19 cellular contexts compared by ENCODE assay signal in genomic region chr7:77826300-77826699, GRCh38. TPM values are rescaled to one million over a fixed set of nuclear protein-coding genes. Genes with fewer than 3 reads are reported as not detected.
DNase-seq lines count a peak whose midpoint lies in the region; ATAC-seq, FAIRE-seq and TF ChIP-seq lines count a peak whose summit lies in the region.
"Had no signal": no experiment of that assay in that cellular context is flagged by ENCODE, and none has a peak within 500 bp of the region (broad histone marks: within the 10 kb centered on the region; RNA-seq: fewer than 3 reads in every experiment).

No MANE protein-coding gene starts in this region.

- H3K9me1 ChIP-seq in K562 (ENCODE audit: control insufficient read depth, insufficient read depth, low read length) = no peaks in the 10 kb centered on the region

- H3K4me2 ChIP-seq in HepG2 (ENCODE audit: low read depth, low read length) (no peak overlapping the region), Karpas-422 (ENCODE audit: low read depth, low read length, poor library complexity, severe bottlenecking) (peak overlapping the region; percentile 62), K562 (ENCODE audit: insufficient read depth, low read length) (no peak overlapping the region)

- H3K79me2 ChIP-seq in HepG2 (ENCODE audit: insufficient read depth, low read length) (peaks cover 5% of the 10 kb centered on the region), Karpas-422 (ENCODE audit: low read length) (peaks cover 92% of the 10 kb centered on the region), K562 (ENCODE audit: control insufficient read depth, insufficient read depth, low read length) (peaks cover 93% of the 10 kb centered on the region)

- TF ChIP-seq POLR2A in HepG2 (IDR thresholded peaks at IDR 0.05; ENCODE audit: insufficient read depth in 1 of 2, low read depth in 2 of 2, low read length in 2 of 2) = no peak
- TF ChIP-seq POLR2A in right lobe of liver (IDR thresholded peaks at IDR 0.05) = no peak
- TF ChIP-seq POLR2A in K562 (conservative IDR thresholded peaks at IDR 0.05) = no peak

- no peak for TF ChIP-seq RAD21 in HepG2 (CRISPR knock-in tag; IDR thresholded peaks at IDR 0.05)
- TF ChIP-seq RAD21 in K562 (CRISPR knock-in tag; conservative IDR thresholded peaks at IDR 0.05 in 1 of 2, IDR thresholded peaks at IDR 0.05 in 1 of 2) = no peak

- H3K27ac ChIP-seq in HepG2 (ENCODE audit: extremely low read length, insufficient read depth, low read length) (no peak overlapping the region), right lobe of liver (no peak overlapping the region), Karpas-422 (ENCODE audit: low read length) (peak overlapping the region; percentile 99), K562 (ENCODE audit: extremely low read depth, low read depth, low read length) (peak overlapping the region; percentile 12; the same call in 1 of the 3 replicates), dorsolateral prefrontal cortex (no peak overlapping the region)
- H3K27ac ChIP-seq: GM23248 had no signal

- H3K27me3 ChIP-seq in HepG2 (ENCODE audit: control insufficient read depth in 1 of 2, insufficient read depth in 2 of 2, low read length in 2 of 2) = no peaks in the 10 kb centered on the region
- H3K27me3 ChIP-seq in right lobe of liver = no peaks in the 10 kb centered on the region
- no peaks in the 10 kb centered on the region for H3K27me3 ChIP-seq in Karpas-422 (ENCODE audit: low read length)
- no peaks in the 10 kb centered on the region for H3K27me3 ChIP-seq in K562 (ENCODE audit: control insufficient read depth in 2 of 2, insufficient read depth in 2 of 2, low read length in 2 of 2)
- no peaks in the 10 kb centered on the region for H3K27me3 ChIP-seq in dorsolateral prefrontal cortex

- H3K4me1 ChIP-seq in HepG2 (ENCODE audit: insufficient read depth, low read length) (no peaks in the 10 kb centered on the region), right lobe of liver (no peaks in the 10 kb centered on the region), Karpas-422 (ENCODE audit: low read length) (peaks cover 95% of the 10 kb centered on the region), K562 (replicated peaks in 1 of 2; ENCODE audit: control insufficient read depth in 2 of 2, insufficient read depth in 2 of 2, low read length in 2 of 2) (peaks cover 15 to 36% of the 10 kb centered on the region in 2 experiments; a peak in 4 of 5 replicates)

- TF ChIP-seq CTCF in HepG2 (CRISPR knock-in tag; IDR thresholded peaks at IDR 0.05) = no peak
- TF ChIP-seq CTCF in right lobe of liver (IDR thresholded peaks at IDR 0.05) = no peak
- no peak for TF ChIP-seq CTCF in K562 (IDR thresholded peaks at IDR 0.05 in 2 of 3, conservative IDR thresholded peaks at IDR 0.05 in 1 of 3; ENCODE audit: insufficient read depth in 2 of 3, low read depth in 1 of 3, low read length in 3 of 3)
- no peak for TF ChIP-seq CTCF in dorsolateral prefrontal cortex (IDR thresholded peaks at IDR 0.05 in 54 of 56, conservative IDR thresholded peaks at IDR 0.05 in 2 of 56; ENCODE audit: low read depth in 1 of 56, partially characterized antibody in 56 of 56)

- BruUV-seq in HepG2 (replicated peaks; lab: Mats Ljungman, UMichigan) = no TSS peak
- BruUV-seq in K562 (replicated peaks; lab: Mats Ljungman, UMichigan) = no TSS peak

- H4K20me1 ChIP-seq in HepG2 (ENCODE audit: insufficient read depth, low read length) (no peaks in the 10 kb centered on the region), Karpas-422 (ENCODE audit: insufficient read depth, low read depth, low read length) (no peaks in the 10 kb centered on the region), K562 (replicated peaks; ENCODE audit: control insufficient read depth, insufficient read depth, low read length) (peaks cover 7% of the 10 kb centered on the region)

- H3K36me3 ChIP-seq in HepG2 (replicated peaks in 1 of 2; ENCODE audit: control insufficient read depth in 1 of 2, insufficient read depth in 2 of 2, low read length in 2 of 2) (no peaks in the 10 kb centered on the region), right lobe of liver (no peaks in the 10 kb centered on the region), Karpas-422 (ENCODE audit: insufficient read depth, low read length) (0 out of 2 replicates have a peak, but pooled peaks cover 5% of the 10 kb centered on the region), K562 (ENCODE audit: control insufficient read depth, insufficient read depth, low read length) (peaks cover 4% of the 10 kb centered on the region; the same call in 2 of the 3 replicates)

- ATAC-seq in HepG2 = no peak
- no peak for ATAC-seq in right lobe of liver
- ATAC-seq in K562 = peak; percentile 20; the same call in 1 of the 3 replicates
- ATAC-seq in HG03520 (IDR thresholded peaks at IDR 0.05; ENCODE audit: unreplicated experiment) = no peak
- ATAC-seq: Right ventricle myocardium inferior had no signal

- WGBS in HepG2 (ENCODE audit: low lambda C conversion rate) = 72% methylated on average over 2 of the region's 2 CpGs
- WGBS in right lobe of liver (ENCODE audit: insufficient coverage, low coverage, low lambda C conversion rate, missing lambda C conversion rate) = 76% methylated on average over 2 of the region's 2 CpGs
- 19% methylated on average over 2 of the region's 2 CpGs for WGBS in K562 (ENCODE audit: insufficient coverage, low coverage, missing lambda C conversion rate)

- H3K9ac ChIP-seq in HepG2 (ENCODE audit: insufficient read depth, low read depth, low read length) = no peak overlapping the region
- peak overlapping the region; percentile 25 for H3K9ac ChIP-seq in Karpas-422 (ENCODE audit: low read length)
- H3K9ac ChIP-seq in K562 (ENCODE audit: insufficient read depth in 1 of 2, low read depth in 2 of 2, low read length in 2 of 2) = no peak overlapping the region
- H3K9ac ChIP-seq: GM23248 had no signal

- DNase-seq in HepG2 (ENCODE audit: low spot score) (no peak), right lobe of liver (no peak), Karpas-422 (no peak), K562 (ENCODE audit: extremely low read depth in 1 of 4, low spot score in 3 of 4) (peak; percentile 51 to 58 (median 54)), dorsolateral prefrontal cortex (no peak), COR-L47 (lab: John Stamatoyannopoulos, UW) (no peak)
- DNase-seq: DMS 273 treated with DMSO at 0.1 percent for 48 hours, DND-41, GM23248, HCEC 1CT, KG1, MV-4-11, NCI-H187 treated with DMSO at 0.1 percent for 48 hours, NCI-H2171, NCI-H526 treated with DMSO at 0.1 percent for 48 hours had no signal

- TF ChIP-seq EP300 in HepG2 (IDR thresholded peaks at IDR 0.05; ENCODE audit: low read depth in 2 of 2, low read length in 2 of 2) = no peak
- TF ChIP-seq EP300 in HepG2 (CRISPR knock-in tag; IDR thresholded peaks at IDR 0.05; ENCODE audit: borderline replicate concordance) = no peak
- TF ChIP-seq EP300 in K562 (IDR thresholded peaks at IDR 0.05; ENCODE audit: low read length) = peak; percentile 36; the same call in 1 of the 2 replicates

- CTCF ChIA-PET in HepG2 (lab: Yijun Ruan, JAX; ENCODE audit: low intra/inter-chr PET ratio, low total read pairs) (no interaction called here), K562 (lab: Yijun Ruan, JAX; ENCODE audit: low intra/inter-chr PET ratio) (no interaction called here)

- H2AFZ ChIP-seq in HepG2 (ENCODE audit: low read length) = no peak overlapping the region
- H2AFZ ChIP-seq in Karpas-422 (ENCODE audit: low read length) = no peak overlapping the region
- no peak overlapping the region for H2AFZ ChIP-seq in K562 (ENCODE audit: low read depth, low read length)
- H2AFZ ChIP-seq: GM23248 had no signal

- POLR2A ChIA-PET in HepG2 (lab: Yijun Ruan, JAX) = no interaction called here
- POLR2A ChIA-PET in K562 (lab: Yijun Ruan, JAX) = interaction anchor here (1.0 to 1.2 kb wide), 3 partner anchors 8 to 11 kb away, joined by 3 to 6 read pairs (median 4); no protein-coding TSS in a partner anchor

- H3K4me3 ChIP-seq in HepG2 (replicated peaks in 1 of 3; ENCODE audit: insufficient read depth in 1 of 3, low read depth in 2 of 3, low read length in 3 of 3) (no peak overlapping the region), right lobe of liver (no peak overlapping the region), Karpas-422 (ENCODE audit: low read length) (peak overlapping the region; percentile 2; the same call in 1 of the 2 replicates), K562 (no peak overlapping the region), dorsolateral prefrontal cortex (no peak overlapping the region)
- H3K4me3 ChIP-seq: GM23248 had no signal

- H3K9me3 ChIP-seq in HepG2 (ENCODE audit: low read length) (peaks cover 9% of the 10 kb centered on the region), right lobe of liver (peaks cover 0 to 3% (median 0%) of the 10 kb centered on the region in 4 donors), Karpas-422 (ENCODE audit: low read length) (no peaks in the 10 kb centered on the region), K562 (replicated peaks; ENCODE audit: control insufficient read depth, insufficient read depth, low read depth, low read length) (peaks cover 4% of the 10 kb centered on the region; the same call in 1 of the 2 replicates)

- in situ Hi-C loops in HepG2 (cut with HindIII; ENCODE audit: extremely low pct_ligation_motif_present, low pct_unique_long_range_greater_than_20kb) (no loop called here), K562 (cut with MboI) (no loop called here)

- H3K9me2 ChIP-seq in Karpas-422 (replicated peaks; ENCODE audit: insufficient read depth, low read length) = no peaks in the 10 kb centered on the region

- FAIRE-seq in HepG2 (lab: Jason Lieb, UNC) (no peak), K562 (lab: Jason Lieb, UNC) (peak; percentile 44)
- FAIRE-seq: G401.6, RCC 7860 had no signal

- intact Hi-C loops in HepG2 (cut with micrococcal nuclease; ENCODE audit: unreplicated experiment) = no loop called here
- intact Hi-C loops in right lobe of liver (cut with DNase I) = no loop called here
- intact Hi-C loops in K562 (cut with micrococcal nuclease) = no loop called here
- intact Hi-C loops in dorsolateral prefrontal cortex (cut with DNase I) = no loop called here

RNA-seq across cellular contexts. Expression of gene PHTF2, which starts 27.7 kb away (rescaled TPM):
- total RNA-seq in HepG2 (2016; rRNA removed; fragmentation: Illumina TruSeq; extraction: Trizol) (9.2 and 10.2 TPM in 2 replicates), right lobe of liver (1 to 10 TPM; 2.4 to 6.8 (median 5.5) TPM), K562 (2014; rRNA removed) (18.3 and 21.8 TPM in 2 replicates), K562 (2014; rRNA removed; fragmentation: Illumina TruSeq; extraction: Trizol) (31.3 and 38.8 TPM in 2 replicates), K562 (2015; rRNA removed; fragmentation: Illumina TruSeq; extraction: Trizol) (24.1 and 25.4 TPM in 2 replicates), K562 (2021) (23.2 and 27.1 TPM in 2 replicates), dorsolateral prefrontal cortex (10 to 100 TPM; 16.2 to 37.6 (median 25.4) TPM)
- total RNA-seq in HepG2 (2016; cell fraction: cytosol; rRNA removed; fragmentation: Illumina TruSeq; extraction: Trizol; ENCODE audit: low read depth) = 1.7 and 2.2 TPM in 2 replicates
- total RNA-seq in HepG2 (2016; cell fraction: insoluble cytoplasmic fraction; rRNA removed; fragmentation: Illumina TruSeq; extraction: Trizol) = 7.8 and 9.8 TPM in 2 replicates
- 6.1 and 6.8 TPM in 2 replicates for total RNA-seq in HepG2 (2016; cell fraction: membrane; rRNA removed; fragmentation: Illumina TruSeq; extraction: Trizol)
- total RNA-seq in HepG2 (2016; cell fraction: nucleus; rRNA removed; fragmentation: Illumina TruSeq; extraction: Trizol) = 13.9 and 15.6 TPM in 2 replicates
- polyA plus RNA-seq in HepG2 (2011; rRNA removed) (4.3 and 7.4 TPM in 2 replicates), K562 (2011; rRNA removed) (30.6 and 43.6 TPM in 2 replicates), K562 (2014; fragmentation: Illumina TruSeq; extraction: Trizol) (26.1 and 28.8 TPM in 2 replicates), K562 (2014; fragmentation: Nextera tagmentation; extraction: Ambion mirVana) (10 to 100 TPM; 17.9 to 18.2 TPM), K562 (2014; rRNA removed) (22.5 and 29.4 TPM in 2 replicates)
- polyA plus RNA-seq in HepG2 (2011; cell fraction: cytosol; rRNA removed) = 2.8 and 3.6 TPM in 2 replicates
- polyA plus RNA-seq in HepG2 (2011; cell fraction: nucleus; rRNA removed) = 2.2 and 3.6 TPM in 2 replicates
- polyA plus RNA-seq in HepG2 (2012) = 4.2 and 5.9 TPM in 2 replicates
- polyA plus RNA-seq in HepG2 (2016; cell fraction: cytosol; fragmentation: Illumina TruSeq; extraction: Trizol; ENCODE audit: low read depth) = 1.4 and 1.7 TPM in 2 replicates
- 4.1 and 4.6 TPM in 2 replicates for polyA plus RNA-seq in HepG2 (2016; cell fraction: insoluble cytoplasmic fraction; fragmentation: Illumina TruSeq; extraction: Trizol; ENCODE audit: low read depth)
- 2.7 TPM in 2 replicates for polyA plus RNA-seq in HepG2 (2016; cell fraction: membrane; fragmentation: Illumina TruSeq; extraction: Trizol; ENCODE audit: low read depth)
- 12.9 and 13.8 TPM in 2 replicates for polyA plus RNA-seq in HepG2 (2016; cell fraction: nucleus; fragmentation: Illumina TruSeq; extraction: Trizol; ENCODE audit: insufficient read depth, low read depth)
- polyA minus RNA-seq in HepG2 (2011; rRNA and poly(A)+ RNA removed; ENCODE audit: low replicate concordance) = 5.8 and 9.3 TPM in 2 replicates
- 6.3 and 7.1 TPM in 2 replicates for polyA minus RNA-seq in HepG2 (2011; cell fraction: cytosol; rRNA and poly(A)+ RNA removed)
- 16.0 and 16.5 TPM in 2 replicates for polyA minus RNA-seq in HepG2 (2011; cell fraction: nucleus; rRNA and poly(A)+ RNA removed)
- 39.3 and 65.7 TPM in 2 replicates for total RNA-seq in Karpas-422 (2014; rRNA removed; shearing (Covaris generic); ENCODE audit: low replicate concordance)
- total RNA-seq in K562 (2011; cell fraction: chromatin; rRNA removed; ENCODE audit: low replicate concordance) = 69.6 and 163 TPM in 2 replicates
- 33.0 and 51.2 TPM in 2 replicates for total RNA-seq in K562 (2011; cell fraction: nucleolus; rRNA removed)
- 77.8 and 100 TPM in 2 replicates for total RNA-seq in K562 (2011; cell fraction: nucleoplasm; rRNA removed)
- polyA plus RNA-seq in K562 (2011; cell fraction: cytosol; rRNA removed) = 5.5 and 12.7 TPM in 2 replicates
- 24.1 and 28.1 TPM in 2 replicates for polyA plus RNA-seq in K562 (2011; cell fraction: nucleus; rRNA removed)
- 14.4 and 18.4 TPM in 2 replicates for polyA plus RNA-seq in K562 (2012)
- 44.6 and 45.0 TPM in 2 replicates for polyA minus RNA-seq in K562 (2011; rRNA and poly(A)+ RNA removed)
- polyA minus RNA-seq in K562 (2011; cell fraction: cytosol; rRNA and poly(A)+ RNA removed) = 7.9 and 17.2 TPM in 2 replicates
- polyA minus RNA-seq in K562 (2011; cell fraction: nucleus; rRNA and poly(A)+ RNA removed) = 29.2 and 40.9 TPM in 2 replicates

RNA-seq across cellular contexts. Expression of gene TMEM60, which starts 28.1 kb away (rescaled TPM):
- 25.6 and 26.9 TPM in 2 replicates for total RNA-seq in HepG2 (2016; rRNA removed; fragmentation: Illumina TruSeq; extraction: Trizol)
- total RNA-seq in HepG2 (2016; cell fraction: cytosol; rRNA removed; fragmentation: Illumina TruSeq; extraction: Trizol; ENCODE audit: low read depth) = 17.9 and 19.9 TPM in 2 replicates
- total RNA-seq in HepG2 (2016; cell fraction: insoluble cytoplasmic fraction; rRNA removed; fragmentation: Illumina TruSeq; extraction: Trizol) = 26.6 and 27.6 TPM in 2 replicates
- total RNA-seq in HepG2 (2016; cell fraction: membrane; rRNA removed; fragmentation: Illumina TruSeq; extraction: Trizol) = 31.1 and 33.1 TPM in 2 replicates
- 15.4 and 16.4 TPM in 2 replicates for total RNA-seq in HepG2 (2016; cell fraction: nucleus; rRNA removed; fragmentation: Illumina TruSeq; extraction: Trizol)
- polyA plus RNA-seq in HepG2 (2011; rRNA removed) = 20.8 and 27.7 TPM in 2 replicates
- polyA plus RNA-seq in HepG2 (2011; cell fraction: cytosol; rRNA removed) = 12.3 and 20.7 TPM in 2 replicates
- polyA plus RNA-seq in HepG2 (2011; cell fraction: nucleus; rRNA removed) = 3.3 and 4.4 TPM in 2 replicates
- 20.8 and 25.5 TPM in 2 replicates for polyA plus RNA-seq in HepG2 (2012)
- polyA plus RNA-seq in HepG2 (2016; cell fraction: cytosol; fragmentation: Illumina TruSeq; extraction: Trizol; ENCODE audit: low read depth) = 18.6 and 27.4 TPM in 2 replicates
- 32.4 and 33.8 TPM in 2 replicates for polyA plus RNA-seq in HepG2 (2016; cell fraction: insoluble cytoplasmic fraction; fragmentation: Illumina TruSeq; extraction: Trizol; ENCODE audit: low read depth)
- polyA plus RNA-seq in HepG2 (2016; cell fraction: membrane; fragmentation: Illumina TruSeq; extraction: Trizol; ENCODE audit: low read depth) = 30.4 and 37.5 TPM in 2 replicates
- polyA plus RNA-seq in HepG2 (2016; cell fraction: nucleus; fragmentation: Illumina TruSeq; extraction: Trizol; ENCODE audit: insufficient read depth, low read depth) = 23.7 and 24.2 TPM in 2 replicates
- 6.9 and 8.6 TPM in 2 replicates for polyA minus RNA-seq in HepG2 (2011; rRNA and poly(A)+ RNA removed; ENCODE audit: low replicate concordance)
- 5.4 and 6.6 TPM in 2 replicates for polyA minus RNA-seq in HepG2 (2011; cell fraction: cytosol; rRNA and poly(A)+ RNA removed)
- polyA minus RNA-seq in HepG2 (2011; cell fraction: nucleus; rRNA and poly(A)+ RNA removed) = 3.6 and 5.1 TPM in 2 replicates
- total RNA-seq in right lobe of liver = 10 to 100 TPM in 1 of 6 experiments, 1 to 10 TPM in 5; 6.6 to 10.4 (median 8.0) TPM
- 28.5 and 64.4 TPM in 2 replicates for total RNA-seq in Karpas-422 (2014; rRNA removed; shearing (Covaris generic); ENCODE audit: low replicate concordance)
- 16.0 and 31.5 TPM in 2 replicates for total RNA-seq in K562 (2011; cell fraction: chromatin; rRNA removed; ENCODE audit: low replicate concordance)
- 15.5 and 21.3 TPM in 2 replicates for total RNA-seq in K562 (2011; cell fraction: nucleolus; rRNA removed)
- 31.2 and 35.3 TPM in 2 replicates for total RNA-seq in K562 (2011; cell fraction: nucleoplasm; rRNA removed)
- total RNA-seq in K562 (2014; rRNA removed) = 12.5 TPM in 2 replicates
- 38.4 and 48.7 TPM in 2 replicates for total RNA-seq in K562 (2014; rRNA removed; fragmentation: Illumina TruSeq; extraction: Trizol)
- 30.1 and 38.4 TPM in 2 replicates for total RNA-seq in K562 (2015; rRNA removed; fragmentation: Illumina TruSeq; extraction: Trizol)
- 23.6 and 24.3 TPM in 2 replicates for total RNA-seq in K562 (2021)
- 45.5 and 66.0 TPM in 2 replicates for polyA plus RNA-seq in K562 (2011; rRNA removed)
- polyA plus RNA-seq in K562 (2011; cell fraction: cytosol; rRNA removed) = 15.7 and 31.1 TPM in 2 replicates
- polyA plus RNA-seq in K562 (2011; cell fraction: nucleus; rRNA removed) = 13.0 and 18.3 TPM in 2 replicates
- 41.1 and 47.8 TPM in 2 replicates for polyA plus RNA-seq in K562 (2012)
- polyA plus RNA-seq in K562 (2014; fragmentation: Illumina TruSeq; extraction: Trizol) = 28.3 and 31.1 TPM in 2 replicates
- 100 to 1,000 TPM; 136 to 140 TPM for polyA plus RNA-seq in K562 (2014; fragmentation: Nextera tagmentation; extraction: Ambion mirVana)
- 36.9 and 42.7 TPM in 2 replicates for polyA plus RNA-seq in K562 (2014; rRNA removed)
- polyA minus RNA-seq in K562 (2011; rRNA and poly(A)+ RNA removed) = 23.5 and 25.1 TPM in 2 replicates
- 9.4 and 9.8 TPM in 2 replicates for polyA minus RNA-seq in K562 (2011; cell fraction: cytosol; rRNA and poly(A)+ RNA removed)
- polyA minus RNA-seq in K562 (2011; cell fraction: nucleus; rRNA and poly(A)+ RNA removed) = 4.8 and 8.3 TPM in 2 replicates
- 10 to 100 TPM in 81 of 120 experiments, 1 to 10 TPM in 39; 5.2 to 17.8 (median 11.1) TPM for total RNA-seq in dorsolateral prefrontal cortex

Comparison
In these comparisons a context has a peak if more than half of its experiments do, and no peak if none do; other contexts are left out.
1. DNase-seq: peak in K562 (4 of 4); none in HepG2 (single experiment), right lobe of liver (0 of 3), Karpas-422 (single experiment), dorsolateral prefrontal cortex (0 of 10) and COR-L47 (single experiment).
2. H3K27ac ChIP-seq: peak in Karpas-422 (single experiment) and K562 (single experiment); none in HepG2 (single experiment), right lobe of liver (0 of 3) and dorsolateral prefrontal cortex (0 of 59).
3. Of the 241 proteins assayed by ChIP-seq in both HepG2 and K562: peak only in HepG2: none; only in K562: ARID3A, CREM, EHMT2, EP300 and NCOR1; in both: none; in neither: 233; mixed calls (peak in some experiments, not most) for 3.